Comparison of ENCODE assay signal across 8 cellular contexts in the genomic region with DNA sequence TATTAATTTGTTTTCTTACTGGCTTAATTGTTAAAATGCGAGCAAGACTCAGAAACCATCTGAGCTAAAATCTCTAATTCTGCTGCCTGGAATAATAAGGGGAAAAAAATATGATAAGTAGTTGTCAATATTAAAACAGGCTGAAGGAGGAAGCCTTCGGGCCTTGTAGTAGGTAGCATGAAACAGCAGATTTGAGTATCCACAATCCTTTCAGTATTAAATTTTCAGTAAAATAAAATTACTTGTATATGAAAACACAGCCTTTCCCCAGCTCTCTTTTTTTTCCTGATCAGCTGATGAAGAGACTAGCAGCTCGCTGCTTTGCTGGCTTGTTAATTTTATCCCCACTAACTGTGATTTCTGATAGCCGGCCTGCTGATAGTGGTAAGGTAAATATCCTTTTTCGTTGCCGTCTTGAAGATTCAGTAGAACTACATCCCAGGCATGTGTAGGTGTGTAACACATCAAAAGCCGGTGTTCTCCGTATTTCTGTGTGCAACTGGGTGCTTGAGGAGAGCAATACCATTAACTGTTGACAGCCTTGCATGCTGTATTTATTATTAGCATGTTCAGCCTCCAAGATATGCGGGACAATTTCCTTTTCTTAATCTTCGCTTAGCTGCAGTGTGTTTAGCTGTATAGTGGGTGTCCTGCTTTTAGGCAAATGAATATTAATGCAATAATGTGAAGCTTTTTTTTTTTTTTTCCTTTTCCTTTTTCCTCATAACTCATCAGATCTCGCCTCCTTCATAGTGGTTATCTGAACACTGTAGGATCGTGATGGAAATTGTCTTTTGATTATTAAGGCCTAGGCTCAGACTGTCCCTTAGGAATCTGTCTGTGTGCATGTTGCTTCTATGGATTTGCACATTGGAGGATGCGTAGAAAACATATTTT.
DNase-seq lines count a peak whose midpoint lies in the region; ATAC-seq and TF ChIP-seq lines count a peak whose summit lies in the region.

No MANE protein-coding gene starts in this region.

- no peak for TF ChIP-seq POLR2A in thyroid gland (IDR thresholded peaks at IDR 0.05)

- H3K27ac ChIP-seq in lower lobe of right lung (peak overlapping the region; percentile 77), thyroid gland (peak overlapping the region; percentile 49 to 77 (median 74))

- intact Hi-C loops in lower lobe of right lung (cut with DNase I) (no loop called here), thyroid gland (cut with DNase I) (no loop called here)

- H3K4me1 ChIP-seq in lower lobe of right lung (peaks cover 36% of the 10 kb centered on the region), thyroid gland (peaks cover 18 to 30% of the 10 kb centered on the region in 2 donors)

- H3K36me3 ChIP-seq in lower lobe of right lung (peaks cover 16% of the 10 kb centered on the region), thyroid gland (no peaks in the 10 kb centered on the region)

- no peaks in the 10 kb centered on the region for H3K9me3 ChIP-seq in lower lobe of right lung
- H3K9me3 ChIP-seq in thyroid gland, result no peaks in the 10 kb centered on the region

- TF ChIP-seq CTCF in lower lobe of right lung (IDR thresholded peaks at IDR 0.05), result no peak
- no peak for TF ChIP-seq CTCF in thyroid gland (IDR thresholded peaks at IDR 0.05)

- DNase-seq in C1 segment of cervical spinal cord (lab: John Stamatoyannopoulos, UW), result peak in 9 of 14 donors; percentile 8 to 76 (median 23)
- peak; percentile 72 for DNase-seq in NCI-H146 (lab: John Stamatoyannopoulos, UW)
- DNase-seq in brain pericyte (ENCODE audit: low read depth, low spot score), result peak; percentile 22
- DNase-seq in lower lobe of right lung, result no peak
- DNase-seq in thyroid gland, result no peak
- DNase-seq in hepatic stellate cell (ENCODE audit: low spot score), result no peak
- no peak for DNase-seq in germinal center (ENCODE audit: low spot score)

- H3K4me3 ChIP-seq in lower lobe of right lung (peak overlapping the region; percentile 56), thyroid gland (replicated peaks in 1 of 3) (no peak overlapping the region)

- peak in 1 of 2 donors; percentile 21 for ATAC-seq in lower lobe of right lung
- ATAC-seq in HG03039 (IDR thresholded peaks at IDR 0.05; ENCODE audit: unreplicated experiment), result no peak

- 43 to 49% methylated on average over 13 of the region's 13 CpGs for WGBS in thyroid gland, 2 donors

- no peaks in the 10 kb centered on the region for H3K27me3 ChIP-seq in lower lobe of right lung (ENCODE audit: low read depth)
- H3K27me3 ChIP-seq in thyroid gland, result no peaks in the 10 kb centered on the region

Comparison
In these comparisons a context has a peak if more than half of its experiments do, and no peak if none do; other contexts are left out.
1. DNase-seq: peak in C1 segment of cervical spinal cord (9 of 14), NCI-H146 (single experiment) and brain pericyte (single experiment); none in lower lobe of right lung (single experiment), thyroid gland (0 of 2), hepatic stellate cell (single experiment) and germinal center (single experiment).